8 cellular contexts compared by ENCODE assay signal in the genomic region with DNA sequence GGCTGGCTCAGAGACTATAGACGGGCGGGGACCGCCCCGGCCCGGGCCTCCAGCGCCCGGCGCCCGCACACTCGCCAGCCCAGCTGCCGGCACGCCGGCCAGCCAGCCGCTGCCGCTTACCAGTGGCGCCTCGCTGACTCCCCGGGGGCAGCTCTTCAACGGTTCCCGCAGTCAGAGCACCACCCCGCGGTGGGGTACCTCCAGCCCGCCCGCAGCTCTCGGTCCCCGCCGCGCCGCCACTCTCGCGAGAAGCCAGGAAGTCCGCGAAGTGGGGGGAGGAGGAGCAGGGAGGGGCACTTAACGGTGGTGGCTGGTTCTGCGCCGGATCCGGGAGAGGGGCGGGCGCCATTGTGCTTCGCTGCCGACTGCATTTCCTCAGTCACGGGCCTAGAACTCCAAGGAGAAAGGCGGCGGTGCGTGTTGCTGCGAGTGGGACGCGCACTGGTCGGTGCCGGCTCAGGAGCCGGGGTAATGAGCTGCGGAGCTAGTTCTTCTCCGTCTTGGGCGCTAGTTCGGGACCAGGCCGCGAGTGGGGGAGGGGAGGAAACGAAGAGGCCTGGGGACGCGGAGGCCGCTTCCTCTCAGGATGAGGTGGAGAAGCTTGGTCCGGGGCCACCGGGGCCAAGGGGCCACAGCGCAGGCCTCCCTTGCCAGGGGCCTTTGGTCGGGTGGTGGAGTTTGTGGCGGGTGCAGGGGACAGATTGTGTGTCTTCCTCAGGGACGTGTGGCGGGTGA. TPM values are rescaled to one million over a fixed set of nuclear protein-coding genes. Genes with fewer than 3 reads are reported as not detected.
DNase-seq lines count a peak whose midpoint lies in the region; ATAC-seq, FAIRE-seq and TF ChIP-seq lines count a peak whose summit lies in the region.

TSS of gene MARCHF7 (plus strand) at position 313 of the 735 bp plus-strand sequence. CDS start 16,517 bp downstream, outside the sequence.

- POLR2A ChIA-PET in BJ (lab: Charles Lee) = interaction anchor here (0.7 kb wide), 1 partner anchor 255 kb away, joined by 3 read pairs; no protein-coding TSS in a partner anchor

- peak within 1 kb of the TSS; percentile 87 for H3K4me3 ChIP-seq in BJ (ENCODE audit: low read depth, low read length)
- H3K4me3 ChIP-seq in colonic mucosa = peak within 1 kb of the TSS; percentile 91

- H3K36me3 ChIP-seq in BJ (ENCODE audit: control insufficient read depth, insufficient read depth, low read length) (peaks cover 6% of the 10 kb centered on the region), colonic mucosa (no peaks in the 10 kb centered on the region)

- H3K27ac ChIP-seq in colonic mucosa = peak within 1 kb of the TSS; percentile 97

- H3K4me1 ChIP-seq in colonic mucosa = peaks cover 8% of the 10 kb centered on the region

- intact Hi-C loops in colonic mucosa (cut with DNase I) (loop anchor here (10.0 kb wide), 1 partner anchor 158 kb away; no protein-coding TSS in a partner anchor), left colon (cut with DNase I, micrococcal nuclease) (loop anchor here in 1 of 2 donors (5.0 kb wide), 1 partner anchor 100 kb away; no protein-coding TSS in a partner anchor)

- no peaks in the 10 kb centered on the region for H3K9me3 ChIP-seq in colonic mucosa

- peak; percentile 63 for DNase-seq in BJ (ENCODE audit: low read depth)
- peak; percentile 93 for DNase-seq in GM19239 (ENCODE audit: insufficient read length, low spot score)
- peak; percentile 88 to 92 for DNase-seq in NCI-H524 (lab: John Stamatoyannopoulos, UW)
- peak; percentile 96 to 98 for DNase-seq in activated CD4-positive, alpha-beta T cell treated with anti-CD3 and anti-CD28 coated beads for 4 hours
- DNase-seq in colonic mucosa = peak; percentile 98
- peak; percentile 96 to 97 for DNase-seq in left colon
- peak; percentile 97 for DNase-seq in stimulated activated CD4-positive, alpha-beta T cell treated with anti-CD3 and anti-CD28 coated beads, Interleukin-1b, Interleukin-23, amount 100 ng/mL, for 48 hours

- ATAC-seq in HG03457 (IDR thresholded peaks at IDR 0.05; ENCODE audit: unreplicated experiment) (peak; percentile 88), left colon (peak; percentile 95)

- H3K27me3 ChIP-seq in BJ (ENCODE audit: control insufficient read depth, insufficient read depth, low read length) (no peaks in the 10 kb centered on the region), colonic mucosa (no peaks in the 10 kb centered on the region)

- H3K9ac ChIP-seq in colonic mucosa (ENCODE audit: low read depth in 2 of 2, low read length in 2 of 2) = peak within 1 kb of the TSS; percentile 99 to 100

- CTCF ChIA-PET in BJ (lab: Yijun Ruan, JAX) = interaction anchor here (0.5 to 0.9 kb wide), 3 partner anchors 98 to 285 kb away, joined by 3 to 4 read pairs (median 3); no protein-coding TSS in a partner anchor

- peak; percentile 68 for TF ChIP-seq CTCF in BJ (IDR thresholded peaks at IDR 0.05; ENCODE audit: insufficient read depth, low read depth, low read length)
- TF ChIP-seq CTCF in colonic mucosa (IDR thresholded peaks at IDR 0.05) = peak; percentile 18

- FAIRE-seq in GM19239 (lab: Jason Lieb, UNC) = peak; percentile 94

RNA-seq across cellular contexts. Expression of gene MARCHF7, which starts in this region (rescaled TPM):
- 24.5 and 40.9 TPM in 2 replicates for polyA plus RNA-seq in BJ (2011; rRNA removed)
- 22.4 and 29.9 TPM in 2 replicates for polyA minus RNA-seq in BJ (2011; rRNA and poly(A)+ RNA removed)
- total RNA-seq in colonic mucosa = 10 to 100 TPM; 39.8 to 75.1 TPM
- total RNA-seq in left colon = 10 to 100 TPM; 56.5 to 73.3 TPM

Comparison
In these comparisons a context has a peak if more than half of its experiments do, and no peak if none do; other contexts are left out.
1. Peak in every context shown above with its lines: DNase-seq, ATAC-seq, H3K4me3 ChIP-seq and H3K27ac ChIP-seq.